In genomic region chr6:11093591-11094410, GRCh38 we compare ENCODE assay signal across 8 cellular contexts. TPM values are rescaled to one million over a fixed set of nuclear protein-coding genes. Genes with fewer than 3 reads are reported as not detected.
DNase-seq lines count a peak whose midpoint lies in the region; ATAC-seq and TF ChIP-seq lines count a peak whose summit lies in the region.

Gene SMIM13 (plus strand): TSS chr6:11093834. CDS start chr6:11094314, 480 bp downstream.

- H3K4me3 Mint-ChIP-seq in CD14-positive monocyte: peak within 1 kb of the TSS; percentile 98
- H3K4me3 Mint-ChIP-seq in activated CD4-positive, alpha-beta T cell treated with anti-CD3 and anti-CD28 coated beads, Interleukin-2, amount 10 ng/mL, durations not matched to agents 7 days and 5 days: peak within 1 kb of the TSS; percentile 87

- POLR2A ChIA-PET in activated CD4-positive, alpha-beta T cell treated with anti-CD3 and anti-CD28 coated beads, Interleukin-2, amount 10 ng/mL, durations not matched to agents 7 days and 5 days (lab: Charles Lee): interaction anchor here (0.6 kb wide), 1 partner anchor 365 kb away, joined by 3 read pairs; no protein-coding TSS in a partner anchor

- H3K27ac Mint-ChIP-seq in CD14-positive monocyte: peak within 1 kb of the TSS; percentile 91 to 96 (median 95)
- H3K27ac Mint-ChIP-seq in activated CD4-positive, alpha-beta T cell treated with anti-CD3 and anti-CD28 coated beads, Interleukin-2, amount 10 ng/mL, durations not matched to agents 7 days and 5 days: peak within 1 kb of the TSS; percentile 98

- CTCF ChIA-PET in activated CD4-positive, alpha-beta T cell treated with anti-CD3 and anti-CD28 coated beads, Interleukin-2, amount 10 ng/mL, durations not matched to agents 7 days and 5 days (lab: Charles Lee): interaction anchor here (0.6 to 1.6 kb wide), 5 partner anchors 9 to 372 kb away, joined by 3 to 7 read pairs (median 5); partner anchors contain the start of gene TMEM14C

- H3K27me3 Mint-ChIP-seq in CD14-positive monocyte (ENCODE audit: low read depth in 3 of 3): peaks cover 0 to 2% (median 0%) of the 10 kb centered on the region in 3 donors
- H3K27me3 Mint-ChIP-seq in activated CD4-positive, alpha-beta T cell treated with anti-CD3 and anti-CD28 coated beads, Interleukin-2, amount 10 ng/mL, durations not matched to agents 7 days and 5 days: no peaks in the 10 kb centered on the region

- peaks cover 0 to 1% (median 0%) of the 10 kb centered on the region in 7 donors for H3K9me3 Mint-ChIP-seq in CD14-positive monocyte
- no peaks in the 10 kb centered on the region for H3K9me3 Mint-ChIP-seq in activated CD4-positive, alpha-beta T cell treated with anti-CD3 and anti-CD28 coated beads, Interleukin-2, amount 10 ng/mL, durations not matched to agents 7 days and 5 days

- ATAC-seq in GM19351 (IDR thresholded peaks at IDR 0.05; ENCODE audit: unreplicated experiment): peak; percentile 83
- ATAC-seq in HG03521 (IDR thresholded peaks at IDR 0.05; ENCODE audit: unreplicated experiment): peak; percentile 87

- DNase-seq in CD14-positive monocyte (ENCODE audit: low spot score) (peak; percentile 96), NCI-H69 (lab: John Stamatoyannopoulos, UW) (peak; percentile 99), cortex of kidney (lab: John Stamatoyannopoulos, UW) (peak; percentile 46), left kidney (ENCODE audit: low read depth, low spot score) (peak; percentile 100)
- peak; percentile 97 for DNase-seq in activated CD4-positive, alpha-beta T cell treated with anti-CD3 and anti-CD28 coated beads, Interleukin-2, amount 10 ng/mL, durations not matched to agents 7 days and 5 days
- peak; percentile 95 to 96 for DNase-seq in stimulated activated CD4-positive, alpha-beta T cell treated with anti-CD3 and anti-CD28 coated beads, Interleukin-2, amount 100 ng/mL, for 24 hours

- intact Hi-C loops in CD14-positive monocyte (cut with micrococcal nuclease): loop anchor here in 1 of 2 donors (5.0 kb wide), 1 partner anchor 48 kb away; no protein-coding TSS in a partner anchor

- peaks cover 36% of the 10 kb centered on the region for H3K4me1 Mint-ChIP-seq in CD14-positive monocyte
- peaks cover 35% of the 10 kb centered on the region for H3K4me1 Mint-ChIP-seq in activated CD4-positive, alpha-beta T cell treated with anti-CD3 and anti-CD28 coated beads, Interleukin-2, amount 10 ng/mL, durations not matched to agents 7 days and 5 days

- H3K36me3 Mint-ChIP-seq in CD14-positive monocyte: peaks cover 2 to 8% of the 10 kb centered on the region in 2 donors
- H3K36me3 Mint-ChIP-seq in activated CD4-positive, alpha-beta T cell treated with anti-CD3 and anti-CD28 coated beads, Interleukin-2, amount 10 ng/mL, durations not matched to agents 7 days and 5 days (ENCODE audit: low read depth): peaks cover 10% of the 10 kb centered on the region

- peak; percentile 74 for TF ChIP-seq CTCF in CD14-positive monocyte (IDR thresholded peaks at IDR 0.05)

RNA-seq across cellular contexts. Expression of gene SMIM13, which starts in this region (rescaled TPM):
- 1 to 10 TPM; 1.4 to 3.4 TPM for polyA plus RNA-seq in CD14-positive monocyte
- 1 to 10 TPM; 7.9 to 9.2 TPM for total RNA-seq in activated CD4-positive, alpha-beta T cell treated with anti-CD3 and anti-CD28 coated beads, Interleukin-2, amount 10 ng/mL, durations not matched to agents 7 days and 5 days

Comparison
In these comparisons a context has a peak if more than half of its experiments do, and no peak if none do; other contexts are left out.
1. Peak in every context shown above with its lines: DNase-seq and ATAC-seq.
2. DNase-seq: peak in every context shown above with its lines; median percentile 100 in left kidney; 99 in NCI-H69; 97 in activated CD4-positive, alpha-beta T cell treated with anti-CD3 and anti-CD28 coated beads, Interleukin-2, amount 10 ng/mL, durations not matched to agents 7 days and 5 days; 96 in CD14-positive monocyte; 96 in stimulated activated CD4-positive, alpha-beta T cell treated with anti-CD3 and anti-CD28 coated beads, Interleukin-2, amount 100 ng/mL, for 24 hours; 46 in cortex of kidney.